In genomic region chr3:138971766-138972320, GRCh38 we compare ENCODE assay signal across 1 cellular context.
TF ChIP-seq lines count a peak whose summit lies in the region.

No MANE protein-coding gene starts in this region.

TF ChIP-seq in IMR-90, 13 proteins besides CTCF, POLR2A, EP300 and RAD21 (continued from another document):
- no peak for TF ChIP-seq FOS (IDR thresholded peaks at IDR 0.05; ENCODE audit: low read depth, low read length)
- no peak for TF ChIP-seq MAZ (IDR thresholded peaks at IDR 0.05; ENCODE audit: borderline replicate concordance, low read depth, low read length)
- TF ChIP-seq MAFK (IDR thresholded peaks at IDR 0.05; ENCODE audit: low read depth, low read length), result no peak
- no peak for TF ChIP-seq MXI1 (IDR thresholded peaks at IDR 0.05; ENCODE audit: borderline replicate concordance, low read depth, low read length)
- no peak for TF ChIP-seq SMC3 (IDR thresholded peaks at IDR 0.05; ENCODE audit: low read depth, low read length)
